ENCODE assay signal across 13 cellular contexts in genomic region chr21:35020446-35020845, GRCh38. TPM values are rescaled to one million over a fixed set of nuclear protein-coding genes. Genes with fewer than 3 reads are reported as not detected.
DNase-seq lines count a peak whose midpoint lies in the region; ATAC-seq, FAIRE-seq and TF ChIP-seq lines count a peak whose summit lies in the region.
"Had no signal": no experiment of that assay in that cellular context is flagged by ENCODE, and none has a peak within 500 bp of the region (broad histone marks: within the 10 kb centered on the region; RNA-seq: fewer than 3 reads in every experiment).

No MANE protein-coding gene starts in this region.

- H3K27ac Mint-ChIP-seq in activated naive CD4-positive, alpha-beta T cell treated with anti-CD3 and anti-CD28 coated beads, Interleukin-2, amount 10 ng/mL, durations not matched to agents 7 days and 5 days: no peak overlapping the region
- H3K27ac Mint-ChIP-seq in activated naive CD4-positive, alpha-beta T cell treated with anti-CD3 and anti-CD28 coated beads, Interleukin-2, amount 50 U/mL, for 72 hours: peak overlapping the region in 1 of 2 donors; percentile 67
- H3K27ac Mint-ChIP-seq: WTC11 had no signal

- peaks cover 63% of the 10 kb centered on the region for H3K79me2 ChIP-seq in PC-3 (ENCODE audit: low read length)

- H3K4me3 Mint-ChIP-seq in activated naive CD4-positive, alpha-beta T cell treated with anti-CD3 and anti-CD28 coated beads, Interleukin-2, amount 10 ng/mL, durations not matched to agents 7 days and 5 days: no peak overlapping the region
- H3K4me3 Mint-ChIP-seq: WTC11 had no signal

- peaks cover 79% of the 10 kb centered on the region for H3K4me1 Mint-ChIP-seq in activated naive CD4-positive, alpha-beta T cell treated with anti-CD3 and anti-CD28 coated beads, Interleukin-2, amount 10 ng/mL, durations not matched to agents 7 days and 5 days

- H3F3A ChIP-seq in PC-3 (ENCODE audit: low read length, unreplicated experiment): no peaks in the 10 kb centered on the region

- CTCF ChIA-PET in activated naive CD4-positive, alpha-beta T cell treated with anti-CD3 and anti-CD28 coated beads, Interleukin-2, amount 10 ng/mL, durations not matched to agents 7 days and 5 days (lab: Charles Lee): interaction anchor here (1.1 to 2.1 kb wide), 3 partner anchors 9 to 46 kb away, joined by 3 to 9 read pairs (median 5); no protein-coding TSS in a partner anchor
- CTCF ChIA-PET in PC-3 (lab: Charles Lee): no interaction called here

- intact Hi-C loops in PC-3 (cut with micrococcal nuclease): no loop called here

- TF ChIP-seq CTCF in PC-3 (conservative IDR thresholded peaks at IDR 0.05; ENCODE audit: low read depth, low read length): no peak

- no peaks in the 10 kb centered on the region for H3K27me3 ChIP-seq in PC-3 (ENCODE audit: low read length)
- H3K27me3 ChIP-seq: stomach had no signal

- H3K36me3 Mint-ChIP-seq in activated naive CD4-positive, alpha-beta T cell treated with anti-CD3 and anti-CD28 coated beads, Interleukin-2, amount 10 ng/mL, durations not matched to agents 7 days and 5 days: peaks cover 51% of the 10 kb centered on the region
- H3K36me3 Mint-ChIP-seq in activated naive CD4-positive, alpha-beta T cell treated with anti-CD3 and anti-CD28 coated beads, Interleukin-2, amount 50 U/mL, for 72 hours: peaks cover 0 to 9% of the 10 kb centered on the region in 2 donors
- H3K36me3 Mint-ChIP-seq: WTC11 had no signal

- no peak overlapping the region for H2AFZ ChIP-seq in PC-3 (ENCODE audit: low read length)

- no peaks in the 10 kb centered on the region for H3K9me2 ChIP-seq in PC-3 (replicated peaks; ENCODE audit: low read length)

- H3K9me3 Mint-ChIP-seq in activated naive CD4-positive, alpha-beta T cell treated with anti-CD3 and anti-CD28 coated beads, Interleukin-2, amount 10 ng/mL, durations not matched to agents 7 days and 5 days: no peaks in the 10 kb centered on the region
- no peaks in the 10 kb centered on the region for H3K9me3 Mint-ChIP-seq in activated naive CD4-positive, alpha-beta T cell treated with anti-CD3 and anti-CD28 coated beads, Interleukin-2, amount 50 U/mL, for 72 hours

- H3K4me2 ChIP-seq in PC-3 (ENCODE audit: low read length): 0 out of 2 replicates have a peak overlapping the region, but pooled peaks have one; percentile 5

- H3K4me3 ChIP-seq in PC-3 (ENCODE audit: low read length): no peak overlapping the region
- H3K4me3 ChIP-seq: stomach had no signal

- H3K27me3 Mint-ChIP-seq in activated naive CD4-positive, alpha-beta T cell treated with anti-CD3 and anti-CD28 coated beads, Interleukin-2, amount 10 ng/mL, durations not matched to agents 7 days and 5 days: no peaks in the 10 kb centered on the region

- BruUV-seq in PC-3 (replicated peaks; lab: Mats Ljungman, UMichigan): no TSS peak

- H4K20me1 ChIP-seq in PC-3 (ENCODE audit: low read length): no peaks in the 10 kb centered on the region; the same call in 1 of the 2 replicates

- peak overlapping the region; percentile 2; the same call in 1 of the 2 replicates for H3K27ac ChIP-seq in PC-3 (ENCODE audit: low read length)

- no peaks in the 10 kb centered on the region for H3K9me3 ChIP-seq in PC-3 (ENCODE audit: low read length)
- H3K9me3 ChIP-seq: stomach had no signal

- DNase-seq in activated naive CD4-positive, alpha-beta T cell treated with Interleukin-2 at 50 U/mL for 16 hours: peak; percentile 48
- no peak for DNase-seq in activated naive CD4-positive, alpha-beta T cell treated with anti-CD3 and anti-CD28 coated beads, Interleukin-2, amount 10 ng/mL, durations not matched to agents 7 days and 5 days
- DNase-seq in PC-3: no peak
- DNase-seq in activated naive CD4-positive, alpha-beta T cell treated with anti-CD3 and anti-CD28 coated beads, Interleukin-2, amount 50 U/mL, for 72 hours (ENCODE audit: low spot score in 2 of 2): no peak
- DNase-seq in stimulated activated CD8-positive, alpha-beta memory T cell treated with anti-CD3 and anti-CD28 coated beads, Interleukin-7, amount 100 ng/mL, for 4 hours (ENCODE audit: low read depth in 2 of 2): peak; percentile 25 to 35
- no peak for DNase-seq in RCC 7860 (ENCODE audit: low spot score)
- DNase-seq in NCI-H2196 treated with DMSO at 0.1 percent for 48 hours (lab: John Stamatoyannopoulos, UW; ENCODE audit: unreplicated experiment): no peak
- no peak for DNase-seq in inferior parietal cortex (ENCODE audit: extremely low spot score)
- DNase-seq: GF-D8, left cardiac atrium, stomach had no signal

- ATAC-seq in PC-3: no peak
- ATAC-seq in activated naive CD4-positive, alpha-beta T cell treated with anti-CD3 and anti-CD28 coated beads, Interleukin-2, amount 50 U/mL, for 72 hours: peak; percentile 3 to 68
- ATAC-seq: left cardiac atrium, Right ventricle myocardium inferior, WTC11 had no signal

- POLR2A ChIA-PET in PC-3 (lab: Charles Lee; ENCODE audit: unreplicated experiment): no interaction called here

- peaks cover 40% of the 10 kb centered on the region for H3K4me1 ChIP-seq in PC-3 (ENCODE audit: insufficient read depth, low read length)

- H3K9ac ChIP-seq in PC-3 (ENCODE audit: low read length): no peak overlapping the region

- FAIRE-seq in RCC 7860 (lab: Jason Lieb, UNC): no peak

- H3K36me3 ChIP-seq in PC-3 (ENCODE audit: low read depth, low read length): peaks cover 18% of the 10 kb centered on the region; the same call in 1 of the 2 replicates
- H3K36me3 ChIP-seq: stomach had no signal

RNA-seq across cellular contexts. Expression of gene RUNX1, which starts 28.7 kb away (rescaled TPM):
- 55.2 and 77.8 TPM in 2 replicates for total RNA-seq in PC-3 (2014; rRNA removed)
- total RNA-seq in activated naive CD4-positive, alpha-beta T cell treated with anti-CD3 and anti-CD28 coated beads, Interleukin-2, amount 50 U/mL, for 72 hours: 10 to 100 TPM; 44.9 to 80.4 TPM

Comparison
In these comparisons a context has a peak if more than half of its experiments do, and no peak if none do; other contexts are left out.
1. DNase-seq: peak in activated naive CD4-positive, alpha-beta T cell treated with Interleukin-2 at 50 U/mL for 16 hours (single experiment) and stimulated activated CD8-positive, alpha-beta memory T cell treated with anti-CD3 and anti-CD28 coated beads, Interleukin-7, amount 100 ng/mL, for 4 hours (2 of 2); none in activated naive CD4-positive, alpha-beta T cell treated with anti-CD3 and anti-CD28 coated beads, Interleukin-2, amount 10 ng/mL, durations not matched to agents 7 days and 5 days (single experiment), PC-3 (single experiment), activated naive CD4-positive, alpha-beta T cell treated with anti-CD3 and anti-CD28 coated beads, Interleukin-2, amount 50 U/mL, for 72 hours (0 of 2), RCC 7860 (single experiment), NCI-H2196 treated with DMSO at 0.1 percent for 48 hours (single experiment) and inferior parietal cortex (single experiment).